ENCODE assay signal across 30 cellular contexts in the genomic region with DNA sequence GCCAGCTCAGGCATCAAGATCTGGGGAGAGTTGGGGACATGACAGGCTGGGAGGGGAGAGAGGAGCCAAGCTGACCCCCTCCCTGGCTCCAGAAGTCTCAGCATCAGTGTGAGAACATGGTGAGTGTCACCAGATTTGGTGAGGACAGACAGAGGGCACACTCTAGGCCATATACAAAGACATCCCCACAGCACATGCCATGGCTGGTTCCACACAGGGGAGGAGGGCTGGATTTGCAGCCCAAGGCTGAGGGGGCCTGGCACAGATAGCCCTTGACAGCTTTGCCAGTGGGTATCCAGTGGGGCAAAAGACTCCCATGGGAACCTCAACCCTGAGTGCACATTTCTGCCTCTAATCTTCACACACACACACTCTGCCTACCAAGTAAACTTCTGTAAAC. TPM values are rescaled to one million over a fixed set of nuclear protein-coding genes. Genes with fewer than 3 reads are reported as not detected.
"Had no signal": no experiment of that assay in that cellular context is flagged by ENCODE, and none has a peak within 500 bp of the region (broad histone marks: within the 10 kb centered on the region; RNA-seq: fewer than 3 reads in every experiment).

No MANE protein-coding gene starts in this region.

- H3K4me2 ChIP-seq: smooth muscle cell had no signal

- H3K27me3 ChIP-seq: testis, upper lobe of left lung had no signal

- H3K4me3 Mint-ChIP-seq: activated naive CD4-positive, alpha-beta T cell treated with anti-CD3 and anti-CD28 coated beads for 36 hours; activated naive CD8-positive, alpha-beta T cell treated with anti-CD3 and anti-CD28 coated beads, Interleukin-2, amount 10 ng/mL, durations not matched to agents 7 days and 5 days; mesothelial cell of epicardium; natural killer cell; T-helper 2 cell treated with Interferon-gamma antibody and Interleukin-4, amounts not matched to agents 5 μg/mL and 100 μg/mL, for 36 hours had no signal

- ATAC-seq: activated CD4-positive, CD25-positive, alpha-beta regulatory T cell treated with anti-CD3 and anti-CD28 coated beads, Interleukin-2, amount 50 U/mL, for 24 hours; foreskin keratinocyte; left lung; natural killer cell had no signal

- H3K27ac ChIP-seq: cardiac muscle cell, foreskin keratinocyte, left lung, sigmoid colon, SK-N-MC, testis, upper lobe of left lung, VCaP had no signal

- H3K36me3 ChIP-seq: cardiac muscle cell, sigmoid colon had no signal

- H3K27me3 Mint-ChIP-seq: activated naive CD8-positive, alpha-beta T cell treated with anti-CD3 and anti-CD28 coated beads, Interleukin-2, amount 10 ng/mL, durations not matched to agents 7 days and 5 days had no signal

- H3K9me3 ChIP-seq: left lung, sigmoid colon, testis, upper lobe of left lung had no signal

- H3K36me3 Mint-ChIP-seq: mesothelial cell of epicardium, natural killer cell had no signal

- H3K4me1 Mint-ChIP-seq: activated naive CD8-positive, alpha-beta T cell treated with anti-CD3 and anti-CD28 coated beads, Interleukin-2, amount 10 ng/mL, durations not matched to agents 7 days and 5 days had no signal

- H3K4me1 ChIP-seq: foreskin keratinocyte had no signal

- H3K27ac Mint-ChIP-seq: activated naive CD4-positive, alpha-beta T cell treated with anti-CD3 and anti-CD28 coated beads for 36 hours; activated naive CD8-positive, alpha-beta T cell treated with anti-CD3 and anti-CD28 coated beads, Interleukin-2, amount 10 ng/mL, durations not matched to agents 7 days and 5 days; mesothelial cell of epicardium; T-helper 2 cell treated with Interferon-gamma antibody and Interleukin-4, amounts not matched to agents 5 μg/mL and 100 μg/mL, for 36 hours had no signal

- H3K9me3 Mint-ChIP-seq: activated naive CD4-positive, alpha-beta T cell treated with anti-CD3 and anti-CD28 coated beads for 36 hours; activated naive CD8-positive, alpha-beta T cell treated with anti-CD3 and anti-CD28 coated beads, Interleukin-2, amount 10 ng/mL, durations not matched to agents 7 days and 5 days; mesothelial cell of epicardium; natural killer cell; T-helper 2 cell treated with Interferon-gamma antibody and Interleukin-4, amounts not matched to agents 5 μg/mL and 100 μg/mL, for 36 hours had no signal

- H3K4me3 ChIP-seq: cardiac muscle cell, left lung, sigmoid colon, SK-N-MC, smooth muscle cell, testis, upper lobe of left lung had no signal

- DNase-seq: activated CD4-positive, alpha-beta T cell treated with anti-CD3 and anti-CD28 coated beads, Interleukin-2, amount 50 U/mL, for 1 hour; activated CD8-positive, alpha-beta memory T cell treated with anti-CD3 and anti-CD28 coated beads for 24 hours; activated effector memory CD4-positive, alpha-beta T cell treated with Interleukin-2 at 50 U/mL for 16 hours; activated naive CD4-positive, alpha-beta T cell treated with anti-CD3 and anti-CD28 coated beads for 36 hours; activated naive CD8-positive, alpha-beta T cell treated with anti-CD3 and anti-CD28 coated beads, Interleukin-2, amount 10 ng/mL, durations not matched to agents 7 days and 5 days; activated T-cell treated with anti-CD3 and anti-CD28 coated beads, Interleukin-2, amount 50 U/mL, for 48 hours; amniotic stem cell; effector memory CD4-positive, alpha-beta T cell; foreskin keratinocyte; left lung; mammary epithelial cell; natural killer cell; occipital lobe; sigmoid colon; stimulated activated CD4-positive, alpha-beta T cell treated with anti-CD3 and anti-CD28 coated beads, Interleukin-2, amount 100 ng/mL, for 48 hours; stimulated activated CD8-positive, alpha-beta memory T cell treated with anti-CD3 and anti-CD28 coated beads, Interleukin-4, amount 100 ng/mL, for 48 hours; stimulated activated naive CD4-positive, alpha-beta T cell; testis; upper lobe of left lung had no signal

RNA-seq across cellular contexts. Expression of a gene that starts 10.1 kb away (rescaled TPM):
- total RNA-seq: activated naive CD4-positive, alpha-beta T cell treated with anti-CD3 and anti-CD28 coated beads for 36 hours; dermis microvascular lymphatic vessel endothelial cell; foreskin keratinocyte; kidney epithelial cell; left lung; mammary epithelial cell; natural killer cell; occipital lobe; smooth muscle cell had no signal
- polyA plus RNA-seq: esophagus, foreskin keratinocyte, mammary epithelial cell, sigmoid colon, smooth muscle cell had no signal

RNA-seq across cellular contexts. Expression of a gene that starts 14.7 kb away (rescaled TPM):
- total RNA-seq: dermis microvascular lymphatic vessel endothelial cell had no signal
- polyA plus RNA-seq: smooth muscle cell had no signal

RNA-seq across cellular contexts. Expression of a gene that starts 54.1 kb away (rescaled TPM):
- total RNA-seq: activated naive CD4-positive, alpha-beta T cell treated with anti-CD3 and anti-CD28 coated beads for 36 hours; dermis microvascular lymphatic vessel endothelial cell; glomerular endothelial cell had no signal
